Comparison of ENCODE assay signal across 1 cellular context in genomic region chr13:19345158-19345557, GRCh38.
TF ChIP-seq lines count a peak whose summit lies in the region.

No MANE protein-coding gene starts in this region.

TF ChIP-seq in SK-N-SH treated with all-trans-retinoic acid at 6 μM for 48 hours, 23 proteins besides CTCF, POLR2A, EP300 and RAD21 (continued from another document):
- no peak for TF ChIP-seq TOX (CRISPR knock-in tag; IDR thresholded peaks at IDR 0.05; ENCODE audit: borderline replicate concordance)
